ENCODE assay signal across 17 cellular contexts in the genomic region with DNA sequence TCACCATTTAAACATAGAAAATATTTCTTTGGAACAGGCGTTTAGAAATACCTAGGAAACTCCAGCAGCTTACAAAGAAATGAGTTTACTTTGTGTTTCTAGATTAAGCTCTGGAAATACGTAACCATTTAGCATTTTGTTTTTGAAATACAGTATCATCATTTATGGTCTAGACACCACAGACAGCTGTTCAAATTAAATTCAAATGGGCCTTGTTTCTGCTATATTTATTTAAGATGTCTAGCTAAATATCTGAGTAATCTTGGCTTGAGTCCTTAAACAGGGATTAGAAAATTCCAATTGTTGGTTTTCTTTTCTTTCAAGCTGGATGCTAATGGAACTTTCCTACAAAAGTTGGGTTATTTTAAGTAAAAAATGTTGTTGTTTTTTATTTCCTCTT.
A peak's percentile ranks its signal among the peaks of the same experiment; 100 is the strongest.
DNase-seq lines count a peak whose midpoint lies in the region; ATAC-seq, FAIRE-seq and TF ChIP-seq lines count a peak whose summit lies in the region.
"Had no signal": no experiment of that assay in that cellular context is flagged by ENCODE, and none has a peak within 500 bp of the region (broad histone marks: within the 10 kb centered on the region; RNA-seq: fewer than 3 reads in every experiment).

No MANE protein-coding gene starts in this region.

- no peak overlapping the region for H3K27ac ChIP-seq in IMR-90 (ENCODE audit: insufficient read depth, low read length)
- H3K27ac ChIP-seq: KMS-11, sigmoid colon, suprapubic skin had no signal

- WGBS in IMR-90 (ENCODE audit: extremely low coverage in 2 of 2, insufficient read length in 1 of 2), 2 experiments: no CpG with 5 or more reads among the region's 2 CpGs

- CTCF ChIA-PET in IMR-90 (lab: Yijun Ruan, JAX): no interaction called here

- H2AFZ ChIP-seq in IMR-90 (replicated peaks; ENCODE audit: low read length, poor library complexity): no peak overlapping the region

- H3K36me3 ChIP-seq in IMR-90 (ENCODE audit: control insufficient read depth, insufficient read depth, low read length): no peaks in the 10 kb centered on the region
- H3K36me3 ChIP-seq: sigmoid colon, suprapubic skin had no signal

- H3K4me3 ChIP-seq in AG09309 (ENCODE audit: control insufficient read depth, low read depth, low read length): no peak overlapping the region
- no peak overlapping the region for H3K4me3 ChIP-seq in IMR-90 (ENCODE audit: insufficient read depth, low read depth, low read length)
- H3K4me3 ChIP-seq in choroid plexus epithelial cell (ENCODE audit: low read depth, low read length): no peak overlapping the region
- H3K4me3 ChIP-seq: sigmoid colon, suprapubic skin had no signal

- H2BK5ac ChIP-seq in IMR-90 (ENCODE audit: low read depth, low read length, poor library complexity, severe bottlenecking): no peak overlapping the region

- POLR2A ChIA-PET in IMR-90 (lab: Charles Lee; ENCODE audit: unreplicated experiment): interaction anchor here (0.7 kb wide), 1 partner anchor 632 kb away, joined by 3 read pairs; a partner anchor contains a TSS

- no peak overlapping the region for H4K5ac ChIP-seq in IMR-90 (ENCODE audit: low read depth, low read length)

- ATAC-seq in IMR-90 (ENCODE audit: low read depth): no peak
- ATAC-seq in GM21526 (IDR thresholded peaks at IDR 0.05; ENCODE audit: low FRiP score, unreplicated experiment): no peak
- ATAC-seq: natural killer cell treated with Interleukin-12 subunit alpha and Interleukin-12 subunit beta and Interleukin-15 and Interleukin-18, amount 100 ng/mL, for 72 hours had no signal

- intact Hi-C loops in IMR-90 (cut with micrococcal nuclease): no loop called here

- H3K4ac ChIP-seq in IMR-90 (ENCODE audit: low read depth, low read length): no peak overlapping the region

- H2AK9ac ChIP-seq in IMR-90 (replicated peaks; ENCODE audit: low read depth, low read length, poor library complexity): no peak overlapping the region

- in situ Hi-C loops in IMR-90 (cut with MboI; ENCODE audit: low sequenced_read_pairs): no loop called here

- no TSS peak for BruUV-seq in IMR-90 (replicated peaks; lab: Mats Ljungman, UMichigan)

- FAIRE-seq in GM12891 (lab: Jason Lieb, UNC) (no peak), frontal cortex (lab: Jason Lieb, UNC) (no peak)

- H2BK120ac ChIP-seq in IMR-90 (ENCODE audit: low read depth, low read length): no peak overlapping the region

- no peak overlapping the region for H3K18ac ChIP-seq in IMR-90 (ENCODE audit: low read depth, low read length)

- no peak for TF ChIP-seq RAD21 in IMR-90 (IDR thresholded peaks at IDR 0.05; ENCODE audit: low read length)

- H3K27me3 ChIP-seq in IMR-90 (ENCODE audit: control insufficient read depth, insufficient read depth, low read length): no peaks in the 10 kb centered on the region
- H3K27me3 ChIP-seq: sigmoid colon, suprapubic skin had no signal

- no peak overlapping the region for H3K14ac ChIP-seq in IMR-90 (replicated peaks; ENCODE audit: low read depth, low read length)

- no peak overlapping the region for H3K56ac ChIP-seq in IMR-90 (ENCODE audit: extremely low read depth, insufficient read depth, low read length)

- no peaks in the 10 kb centered on the region for H3K9me1 ChIP-seq in IMR-90 (ENCODE audit: insufficient read depth, low read length)

- H4K20me1 ChIP-seq in IMR-90 (ENCODE audit: insufficient read depth, low read length): no peaks in the 10 kb centered on the region

- no peak for TF ChIP-seq POLR2A in IMR-90 (IDR thresholded peaks at IDR 0.05; ENCODE audit: low read depth, low read length)
- no peak for TF ChIP-seq POLR2A in GM12891 (IDR thresholded peaks at IDR 0.05; ENCODE audit: low read depth, low read length)

- H4K91ac ChIP-seq in IMR-90 (ENCODE audit: insufficient read depth, low read depth, low read length): no peak overlapping the region

- H3K4me2 ChIP-seq in IMR-90 (ENCODE audit: low read depth, low read length): no peak overlapping the region
- H3K4me2 ChIP-seq: KMS-11 had no signal

- no peak overlapping the region for H3K9ac ChIP-seq in IMR-90 (ENCODE audit: low read depth, low read length)
- H3K9ac ChIP-seq: KMS-11 had no signal

- dilution Hi-C loops in IMR-90 (cut with HindIII; ENCODE audit: low sequenced_read_pairs, unreplicated experiment): no loop called here

- no peak overlapping the region for H2BK15ac ChIP-seq in IMR-90 (ENCODE audit: low read depth, low read length)

- no peaks in the 10 kb centered on the region for H3K9me3 ChIP-seq in IMR-90 (ENCODE audit: control insufficient read depth, insufficient read depth, low read length)
- H3K9me3 ChIP-seq: sigmoid colon, suprapubic skin had no signal

- DNase-seq in AG09309 (ENCODE audit: low read depth): peak; percentile 7
- peak; percentile 13 for DNase-seq in IMR-90
- peak; percentile 22 for DNase-seq in choroid plexus epithelial cell (ENCODE audit: low read depth)
- DNase-seq in myocyte (ENCODE audit: low read depth): peak; percentile 68
- no peak for DNase-seq in activated CD4-positive, alpha-beta T cell treated with anti-CD3 and anti-CD28 coated beads, Interleukin-2, amount 50 U/mL, for 1 hour
- DNase-seq in GM12891 (ENCODE audit: insufficient read length, low spot score): no peak
- no peak for DNase-seq in frontal cortex (ENCODE audit: low spot score in 2 of 2)
- DNase-seq: activated naive CD4-positive, alpha-beta T cell treated with anti-CD3 and anti-CD28 coated beads for 36 hours; activated T-cell treated with anti-CD3 and anti-CD28 coated beads, Interleukin-2, amount 50 U/mL, for 48 hours; anterior cingulate cortex; CD4-positive, alpha-beta T cell; NCI-H1694 treated with DMSO at 0.1 percent for 48 hours; sigmoid colon had no signal

- TF ChIP-seq CTCF in AG09309 (IDR thresholded peaks at IDR 0.05; ENCODE audit: control insufficient read depth, insufficient read depth, low read depth, low read length, missing control alignments): no peak
- TF ChIP-seq CTCF in IMR-90 (conservative IDR thresholded peaks at IDR 0.05; ENCODE audit: low read depth, low read length): no peak
- no peak for TF ChIP-seq CTCF in choroid plexus epithelial cell (conservative IDR thresholded peaks at IDR 0.05; ENCODE audit: low read depth, low read length)

- H4K8ac ChIP-seq in IMR-90 (ENCODE audit: low read depth in 2 of 2, low read length in 2 of 2): no peak overlapping the region

- no peak overlapping the region for H3K23ac ChIP-seq in IMR-90 (ENCODE audit: low read depth, low read length)

- H2BK20ac ChIP-seq in IMR-90 (ENCODE audit: low read depth, low read length): no peak overlapping the region

- no peak overlapping the region for H2AK5ac ChIP-seq in IMR-90 (ENCODE audit: low read depth, low read length)

- no peaks in the 10 kb centered on the region for H3K79me1 ChIP-seq in IMR-90 (ENCODE audit: low read depth in 1 of 2, low read length in 2 of 2)

- no peaks in the 10 kb centered on the region for H3K4me1 ChIP-seq in IMR-90 (ENCODE audit: control insufficient read depth, insufficient read depth, low read length)
- H3K4me1 ChIP-seq: sigmoid colon had no signal

TF ChIP-seq in IMR-90, 13 proteins besides CTCF, POLR2A, EP300 and RAD21 (continues in another document):
- TF ChIP-seq CHD1 (IDR thresholded peaks at IDR 0.05; ENCODE audit: low read depth, low read length) (no peak), MAZ (IDR thresholded peaks at IDR 0.05; ENCODE audit: borderline replicate concordance, low read depth, low read length) (no peak), MXI1 (IDR thresholded peaks at IDR 0.05; ENCODE audit: borderline replicate concordance, low read depth, low read length) (no peak), FOS (IDR thresholded peaks at IDR 0.05; ENCODE audit: low read depth, low read length) (no peak), NFE2L2 (IDR thresholded peaks at IDR 0.05; ENCODE audit: low read depth, low read length) (no peak), RFX5 (IDR thresholded peaks at IDR 0.05; ENCODE audit: low read depth, low read length) (no peak), MAFK (IDR thresholded peaks at IDR 0.05; ENCODE audit: low read depth, low read length) (no peak), CEBPB (IDR thresholded peaks at IDR 0.05; ENCODE audit: low read depth, low read length) (no peak), BHLHE40 (IDR thresholded peaks at IDR 0.05; ENCODE audit: low read depth, low read length) (no peak), SMC3 (IDR thresholded peaks at IDR 0.05; ENCODE audit: low read depth, low read length) (no peak), RCOR1 (IDR thresholded peaks at IDR 0.05; ENCODE audit: insufficient replicate concordance, low read length) (no peak)

TF ChIP-seq in GM12891, 5 proteins besides CTCF, POLR2A, EP300 and RAD21:
- no peak for TF ChIP-seq POU2F2 (IDR thresholded peaks at IDR 0.05; ENCODE audit: low read depth, low read length)
- TF ChIP-seq SPI1 (IDR thresholded peaks at IDR 0.05; ENCODE audit: low read depth, low read length): no peak
- no peak for TF ChIP-seq POLR2AphosphoS5 (IDR thresholded peaks at IDR 0.05; ENCODE audit: low read depth, low read length)
- no peak for TF ChIP-seq TAF1 (IDR thresholded peaks at IDR 0.05; ENCODE audit: low read depth, low read length)
- no peak for TF ChIP-seq PAX5 (IDR thresholded peaks at IDR 0.05; ENCODE audit: insufficient read depth, low read length, severe bottlenecking)

Comparison
In these comparisons a context has a peak if more than half of its experiments do, and no peak if none do; other contexts are left out.
1. DNase-seq: peak in AG09309 (single experiment), IMR-90 (single experiment), choroid plexus epithelial cell (single experiment) and myocyte (single experiment); none in activated CD4-positive, alpha-beta T cell treated with anti-CD3 and anti-CD28 coated beads, Interleukin-2, amount 50 U/mL, for 1 hour (single experiment), GM12891 (single experiment) and frontal cortex (0 of 2).